In genomic region chr1:70169018-70169839, GRCh38 we compare ENCODE assay signal across 2 cellular contexts.
TF ChIP-seq lines count a peak whose summit lies in the region.

No MANE protein-coding gene starts in this region.

TF ChIP-seq in IMR-90, 13 proteins besides CTCF, POLR2A, EP300 and RAD21:
- TF ChIP-seq ELK1 (IDR thresholded peaks at IDR 0.05; ENCODE audit: borderline replicate concordance, low read depth, low read length): no peak
- no peak for TF ChIP-seq SMC3 (IDR thresholded peaks at IDR 0.05; ENCODE audit: low read depth, low read length)
- TF ChIP-seq FOS (IDR thresholded peaks at IDR 0.05; ENCODE audit: low read depth, low read length): no peak
- no peak for TF ChIP-seq RCOR1 (IDR thresholded peaks at IDR 0.05; ENCODE audit: insufficient replicate concordance, low read length)

TF ChIP-seq in H1, 55 proteins besides CTCF, POLR2A, EP300 and RAD21:
- no peak for TF ChIP-seq CHD2 (IDR thresholded peaks at IDR 0.05; ENCODE audit: low read length)
